Comparison of ENCODE assay signal across 8 cellular contexts in genomic region chr1:148361427-148361901, GRCh38.
DNase-seq lines count a peak whose midpoint lies in the region; FAIRE-seq and TF ChIP-seq lines count a peak whose summit lies in the region.
"Not testable (repeated sequence)": the region's sequence is repeated elsewhere in the genome, so short reads cannot be mapped to it uniquely, and the experiment has no call there.

No MANE protein-coding gene starts in this region.

- TF ChIP-seq EP300 in tibial nerve (IDR thresholded peaks at IDR 0.05): not testable (repeated sequence)

- H2AFZ ChIP-seq in endothelial cell of umbilical vein (ENCODE audit: low read depth, low read length): not testable (repeated sequence)

- H3K9ac ChIP-seq in ES-I3 (ENCODE audit: low read depth, low read length): peak overlapping the region; percentile 68
- not testable (repeated sequence) for H3K9ac ChIP-seq in endothelial cell of umbilical vein (replicated peaks; ENCODE audit: extremely low read depth, insufficient read depth, low read length)

- not testable (repeated sequence) for H3K4me1 ChIP-seq in ES-I3 (ENCODE audit: insufficient read depth, low read length); endothelial cell of umbilical vein (ENCODE audit: control insufficient read depth, extremely low read depth, insufficient read depth, low read length)
- peaks cover 0 to 17% (median 6%) of the 10 kb centered on the region in 4 donors for H3K4me1 ChIP-seq in tibial nerve

- FAIRE-seq in endothelial cell of umbilical vein (lab: Jason Lieb, UNC): not testable (repeated sequence)

- H3K27me3 ChIP-seq in endothelial cell of umbilical vein (ENCODE audit: control insufficient read depth in 2 of 2, insufficient read depth in 2 of 2, low read length in 2 of 2) (peaks cover 27 to 41% of the 10 kb centered on the region in 2 experiments), tibial nerve (peaks cover 0 to 68% of the 10 kb centered on the region in 2 donors)
- not testable (repeated sequence) for H3K27me3 ChIP-seq in kidney epithelial cell (ENCODE audit: control insufficient read depth, insufficient read depth, low read length)

- TF ChIP-seq CTCF in endothelial cell of umbilical vein (IDR thresholded peaks at IDR 0.05; ENCODE audit: extremely low read depth in 1 of 2, insufficient read depth in 1 of 2, low read depth in 1 of 2, low read length in 2 of 2) (peak; percentile 23 to 29), kidney epithelial cell (IDR thresholded peaks at IDR 0.05; ENCODE audit: insufficient read depth, low read length, poor library complexity, severe bottlenecking) (peak; percentile 51), tibial nerve (IDR thresholded peaks at IDR 0.05) (peak in 4 of 5 experiments; percentile 24 to 47 (median 36))

- H3K27ac ChIP-seq in endothelial cell of umbilical vein (ENCODE audit: insufficient read depth, low read depth, low read length); tibial nerve: not testable (repeated sequence)

- intact Hi-C loops in endothelial cell of umbilical vein (cut with micrococcal nuclease): not testable (repeated sequence)

- TF ChIP-seq POLR2A in endothelial cell of umbilical vein (IDR thresholded peaks at IDR 0.05; ENCODE audit: low read depth, low read length); tibial nerve (IDR thresholded peaks at IDR 0.05): not testable (repeated sequence)

- dilution Hi-C loops in endothelial cell of umbilical vein (cut with MboI; ENCODE audit: extremely low pct_ligation_motif_present, low sequenced_read_pairs): not testable (repeated sequence)

- H3K36me3 ChIP-seq in ES-I3 (ENCODE audit: insufficient read depth, low read length); endothelial cell of umbilical vein (ENCODE audit: control insufficient read depth in 2 of 2, extremely low read depth in 1 of 2, insufficient read depth in 2 of 2, low read length in 2 of 2); kidney epithelial cell (ENCODE audit: control insufficient read depth, insufficient read depth, low read length); tibial nerve: not testable (repeated sequence)

- H3K9me1 ChIP-seq in endothelial cell of umbilical vein (replicated peaks; ENCODE audit: control insufficient read depth, extremely low read depth, insufficient read depth, low read length): not testable (repeated sequence)

- CTCF ChIA-PET in endothelial cell of umbilical vein (lab: Charles Lee): not testable (repeated sequence)

- H3K4me3 ChIP-seq in endothelial cell of umbilical vein (replicated peaks in 1 of 3; ENCODE audit: insufficient read depth in 1 of 3, low read depth in 1 of 3, low read length in 3 of 3) (peak overlapping the region in 1 of 3 experiments; percentile 11), kidney epithelial cell (ENCODE audit: low read depth, low read length) (peak overlapping the region; percentile 21), tibial nerve (peak overlapping the region; percentile 2 to 35 (median 15))

- H4K20me1 ChIP-seq in endothelial cell of umbilical vein (replicated peaks; ENCODE audit: control insufficient read depth, extremely low read depth, insufficient read depth, low read length): not testable (repeated sequence)

- BruUV-seq in endothelial cell of umbilical vein (replicated peaks; lab: Mats Ljungman, UMichigan): not testable (repeated sequence)

- H3K9me3 ChIP-seq in ES-I3 (ENCODE audit: control insufficient read depth, insufficient read depth, low read length); endothelial cell of umbilical vein (replicated peaks; ENCODE audit: control insufficient read depth, insufficient read depth, low read length); tibial nerve: not testable (repeated sequence)

- not testable (repeated sequence) for H3K79me2 ChIP-seq in endothelial cell of umbilical vein (ENCODE audit: control insufficient read depth, insufficient read depth, low read length)

- POLR2A ChIA-PET in endothelial cell of umbilical vein (lab: Charles Lee): not testable (repeated sequence)

- H3K4me2 ChIP-seq in endothelial cell of umbilical vein (ENCODE audit: insufficient read depth, low read length): peak overlapping the region; percentile 35

- WGBS in tibial nerve, 2 donors: 4 to 16% methylated on average over 14 to 25 of the region's 25 CpGs

- peak; percentile 75 to 79 for DNase-seq in NCI-H187 (lab: John Stamatoyannopoulos, UW)
- DNase-seq in activated CD4-positive, CD25-positive, alpha-beta regulatory T cell treated with anti-CD3 and anti-CD28 coated beads, Interleukin-2, amount 50 U/mL, for 72 hours: peak; percentile 55
- DNase-seq in activated naive CD4-positive, alpha-beta T cell treated with anti-CD3 and anti-CD28 coated beads, Interleukin-2, amount 50 U/mL, for 16 hours: peak; percentile 34
- DNase-seq in endothelial cell of umbilical vein (ENCODE audit: low read depth, low spot score); kidney epithelial cell (ENCODE audit: low read depth): not testable (repeated sequence)
- peak; percentile 63 for DNase-seq in renal cortical epithelial cell (ENCODE audit: low read depth)
- peak in 1 of 2 donors; percentile 14 for DNase-seq in tibial nerve (ENCODE audit: low spot score in 2 of 2)
